8 cellular contexts compared by ENCODE assay signal in genomic region chr12:69415471-69416275, GRCh38. TPM values are rescaled to one million over a fixed set of nuclear protein-coding genes. Genes with fewer than 3 reads are reported as not detected.
DNase-seq lines count a peak whose midpoint lies in the region; ATAC-seq and TF ChIP-seq lines count a peak whose summit lies in the region.

No MANE protein-coding gene starts in this region.

- H3K36me3 ChIP-seq in right atrium auricular region: no peaks in the 10 kb centered on the region

- TF ChIP-seq CTCF in right atrium auricular region (IDR thresholded peaks at IDR 0.05): peak; percentile 68 to 83

- CTCF ChIA-PET in activated naive CD4-positive, alpha-beta T cell treated with anti-CD3 and anti-CD28 coated beads for 36 hours (lab: Charles Lee): no interaction called here

- peak overlapping the region in 1 of 2 donors; percentile 6 for H3K4me3 ChIP-seq in right atrium auricular region

- peak overlapping the region in 1 of 2 donors; percentile 15 for H3K27ac ChIP-seq in right atrium auricular region

- no peaks in the 10 kb centered on the region for H3K27me3 Mint-ChIP-seq in activated naive CD4-positive, alpha-beta T cell treated with anti-CD3 and anti-CD28 coated beads for 36 hours (ENCODE audit: low read depth)

- no peaks in the 10 kb centered on the region for H3K27me3 ChIP-seq in right atrium auricular region

- peaks cover 6% of the 10 kb centered on the region for H3K36me3 Mint-ChIP-seq in activated naive CD4-positive, alpha-beta T cell treated with anti-CD3 and anti-CD28 coated beads for 36 hours (ENCODE audit: low read depth)

- H3K4me1 Mint-ChIP-seq in activated naive CD4-positive, alpha-beta T cell treated with anti-CD3 and anti-CD28 coated beads for 36 hours (ENCODE audit: low read depth): no peaks in the 10 kb centered on the region

- H3K4me1 ChIP-seq in right atrium auricular region: peaks cover 0 to 13% of the 10 kb centered on the region in 2 donors

- no peak overlapping the region for H3K4me3 Mint-ChIP-seq in activated naive CD4-positive, alpha-beta T cell treated with anti-CD3 and anti-CD28 coated beads for 36 hours

- H3K9me3 Mint-ChIP-seq in activated naive CD4-positive, alpha-beta T cell treated with anti-CD3 and anti-CD28 coated beads for 36 hours: no peaks in the 10 kb centered on the region

- ATAC-seq in GM21529 (IDR thresholded peaks at IDR 0.05; ENCODE audit: unreplicated experiment) (no peak), HG03520 (IDR thresholded peaks at IDR 0.05; ENCODE audit: unreplicated experiment) (no peak)

- intact Hi-C loops in activated naive CD4-positive, alpha-beta T cell treated with anti-CD3 and anti-CD28 coated beads for 36 hours (cut with micrococcal nuclease): loop anchor here (1.0 kb wide), 1 partner anchor 155 kb away; no protein-coding TSS in a partner anchor

- H3K9me3 ChIP-seq in right atrium auricular region: no peaks in the 10 kb centered on the region

- no peak overlapping the region for H3K27ac Mint-ChIP-seq in activated naive CD4-positive, alpha-beta T cell treated with anti-CD3 and anti-CD28 coated beads for 36 hours

- DNase-seq in activated naive CD4-positive, alpha-beta T cell treated with anti-CD3 and anti-CD28 coated beads for 36 hours: peak; percentile 25
- DNase-seq in activated naive CD4-positive, alpha-beta T cell (lab: John Stamatoyannopoulos, UW): no peak
- DNase-seq in M059J (ENCODE audit: low read depth): peak; percentile 60
- peak; percentile 70 for DNase-seq in amniotic stem cell (lab: John Stamatoyannopoulos, UW)
- peak; percentile 68 for DNase-seq in right atrium auricular region (ENCODE audit: low spot score)
- DNase-seq in putamen (ENCODE audit: low spot score): peak; percentile 53

RNA-seq across cellular contexts. Expression of gene FRS2, which starts 54.5 kb away (rescaled TPM):
- 1 to 10 TPM; 7.9 TPM for total RNA-seq in activated naive CD4-positive, alpha-beta T cell treated with anti-CD3 and anti-CD28 coated beads for 36 hours
- total RNA-seq in M059J (2014; rRNA removed; shearing (Covaris generic)): 25.9 and 38.1 TPM in 2 replicates
- 10 to 100 TPM; 25.9 to 32.5 TPM for total RNA-seq in right atrium auricular region

RNA-seq across cellular contexts. Expression of gene YEATS4, which starts 56.1 kb away (rescaled TPM):
- 10 to 100 TPM; 52.3 to 53.5 TPM for total RNA-seq in activated naive CD4-positive, alpha-beta T cell treated with anti-CD3 and anti-CD28 coated beads for 36 hours
- 36.6 and 48.5 TPM in 2 replicates for total RNA-seq in M059J (2014; rRNA removed; shearing (Covaris generic))
- total RNA-seq in right atrium auricular region: 10 to 100 TPM in 1 of 2 donors, 1 to 10 TPM in 1; 8.5 to 12.9 TPM

Comparison
In these comparisons a context has a peak if more than half of its experiments do, and no peak if none do; other contexts are left out.
1. DNase-seq: peak in activated naive CD4-positive, alpha-beta T cell treated with anti-CD3 and anti-CD28 coated beads for 36 hours (single experiment), M059J (single experiment), amniotic stem cell (single experiment), right atrium auricular region (single experiment) and putamen (single experiment); none in activated naive CD4-positive, alpha-beta T cell (0 of 4).